8 cellular contexts compared by ENCODE assay signal in genomic region chr6:34132486-34133185, GRCh38. TPM values are rescaled to one million over a fixed set of nuclear protein-coding genes. Genes with fewer than 3 reads are reported as not detected.
A peak's percentile ranks its signal among the peaks of the same experiment; 100 is the strongest.
DNase-seq lines count a peak whose midpoint lies in the region; ATAC-seq lines count a peak whose summit lies in the region.

No MANE protein-coding gene starts in this region.

- no peaks in the 10 kb centered on the region for H3K27me3 ChIP-seq in iPS-20b (ENCODE audit: insufficient read depth, low read length)

- no peaks in the 10 kb centered on the region for H3K9me3 ChIP-seq in iPS-20b (ENCODE audit: insufficient read depth, low read depth, low read length)

- in situ Hi-C loops in Caki2 (cut with HindIII; ENCODE audit: low pct_unique_long_range_greater_than_20kb, low sequenced_read_pairs) = no loop called here

- H3K4me1 ChIP-seq in iPS-20b (ENCODE audit: insufficient read depth, low read length) = peaks cover 35% of the 10 kb centered on the region

- H3K4me3 ChIP-seq in iPS-20b (ENCODE audit: low read length) = peak overlapping the region; percentile 59; the same call in 1 of the 2 replicates

- DNase-seq in Caki2 (ENCODE audit: low read depth) (peak; percentile 61), HuH-7.5 (ENCODE audit: low spot score) (peak; percentile 63), ureter (ENCODE audit: low spot score) (no peak)
- peak; percentile 43 for DNase-seq in activated CD4-positive, alpha-beta T cell treated with anti-CD3 and anti-CD28 coated beads, Interleukin-2, amount 50 U/mL, for 1 hour
- no peak for DNase-seq in central memory CD4-positive, alpha-beta T cell

- ATAC-seq in HG02763 (IDR thresholded peaks at IDR 0.05; ENCODE audit: unreplicated experiment) (no peak), HG03469 (IDR thresholded peaks at IDR 0.05; ENCODE audit: unreplicated experiment) (no peak)

- H3K36me3 ChIP-seq in iPS-20b (ENCODE audit: insufficient read depth, low read depth, low read length) = no peaks in the 10 kb centered on the region

- H3K9ac ChIP-seq in iPS-20b (ENCODE audit: low read depth, low read length) = no peak overlapping the region

- no peak overlapping the region for H3K27ac ChIP-seq in iPS-20b (ENCODE audit: low read length)

RNA-seq across cellular contexts. Expression of gene GRM4, which starts 13.3 kb away (rescaled TPM):
- 1.2 TPM in 1 of 2 replicates, not detected in the other for total RNA-seq in Caki2 (2014; rRNA removed; shearing (Covaris generic); ENCODE audit: low replicate concordance)
- total RNA-seq in ureter = 0.21 TPM

Comparison
In these comparisons a context has a peak if more than half of its experiments do, and no peak if none do; other contexts are left out.
1. DNase-seq: peak in Caki2 (single experiment), HuH-7.5 (single experiment) and activated CD4-positive, alpha-beta T cell treated with anti-CD3 and anti-CD28 coated beads, Interleukin-2, amount 50 U/mL, for 1 hour (single experiment); none in ureter (single experiment) and central memory CD4-positive, alpha-beta T cell (single experiment).